Comparison of ENCODE assay signal across 11 cellular contexts in genomic region chr14:91223028-91223783, GRCh38. TPM values are rescaled to one million over a fixed set of nuclear protein-coding genes. Genes with fewer than 3 reads are reported as not detected.
DNase-seq lines count a peak whose midpoint lies in the region; ATAC-seq and TF ChIP-seq lines count a peak whose summit lies in the region.
"Had no signal": no experiment of that assay in that cellular context is flagged by ENCODE, and none has a peak within 500 bp of the region (broad histone marks: within the 10 kb centered on the region; RNA-seq: fewer than 3 reads in every experiment).

No MANE protein-coding gene starts in this region.

- H3K27ac Mint-ChIP-seq in activated CD4-positive, alpha-beta T cell treated with anti-CD3 and anti-CD28 coated beads, Interleukin-2, amount 10 ng/mL, durations not matched to agents 7 days and 5 days: peak overlapping the region; percentile 74

- no peak overlapping the region for H3K4me3 Mint-ChIP-seq in activated CD4-positive, alpha-beta T cell treated with anti-CD3 and anti-CD28 coated beads, Interleukin-2, amount 10 ng/mL, durations not matched to agents 7 days and 5 days
- H3K4me3 Mint-ChIP-seq: CD14-positive monocyte had no signal

- intact Hi-C loops in left cardiac atrium (cut with DNase I): no loop called here
- intact Hi-C loops in upper lobe of right lung (cut with DNase I): no loop called here

- H3K4me1 ChIP-seq in upper lobe of right lung: peaks cover 53% of the 10 kb centered on the region

- CTCF ChIA-PET in activated CD4-positive, alpha-beta T cell treated with anti-CD3 and anti-CD28 coated beads, Interleukin-2, amount 10 ng/mL, durations not matched to agents 7 days and 5 days (lab: Charles Lee): interaction anchor here (1.4 to 1.5 kb wide), 3 partner anchors 22 to 46 kb away, joined by 3 to 5 read pairs (median 3); no protein-coding TSS in a partner anchor

- H3K9me3 Mint-ChIP-seq in activated CD4-positive, alpha-beta T cell treated with anti-CD3 and anti-CD28 coated beads, Interleukin-2, amount 10 ng/mL, durations not matched to agents 7 days and 5 days: peaks cover 15% of the 10 kb centered on the region

- no peaks in the 10 kb centered on the region for H3K9me3 ChIP-seq in upper lobe of right lung
- H3K9me3 ChIP-seq: ovary, SJSA1 had no signal

- peaks cover 92% of the 10 kb centered on the region for H3K36me3 Mint-ChIP-seq in activated CD4-positive, alpha-beta T cell treated with anti-CD3 and anti-CD28 coated beads, Interleukin-2, amount 10 ng/mL, durations not matched to agents 7 days and 5 days (ENCODE audit: low read depth)

- peaks cover 4% of the 10 kb centered on the region for H3K36me3 ChIP-seq in upper lobe of right lung
- H3K36me3 ChIP-seq: ovary, SJSA1 had no signal

- ATAC-seq in left cardiac atrium: peak; percentile 28 to 29
- ATAC-seq in upper lobe of right lung: no peak
- no peak for ATAC-seq in GM21515 (IDR thresholded peaks at IDR 0.05; ENCODE audit: unreplicated experiment)

- peak; percentile 55 for DNase-seq in stimulated activated CD4-positive, alpha-beta T cell treated with anti-CD3 and anti-CD28 coated beads, Interleukin-1b, Interleukin-23, amount 100 ng/mL, for 48 hours
- no peak for DNase-seq in stimulated activated CD4-positive, alpha-beta T cell treated with anti-CD3 and anti-CD28 coated beads, Interleukin-2, amount 100 ng/mL, for 48 hours
- no peak for DNase-seq in activated CD4-positive, alpha-beta T cell treated with anti-CD3 and anti-CD28 coated beads, Interleukin-2, amount 10 ng/mL, durations not matched to agents 7 days and 5 days
- no peak for DNase-seq in left cardiac atrium
- DNase-seq in upper lobe of right lung: no peak
- DNase-seq in HuH-7.5 (ENCODE audit: low spot score): no peak
- no peak for DNase-seq in NCI-H1105 treated with DMSO at 0.1 percent for 48 hours (lab: John Stamatoyannopoulos, UW)
- DNase-seq: ovary had no signal

- TF ChIP-seq CTCF in upper lobe of right lung (IDR thresholded peaks at IDR 0.05): no peak

- no peaks in the 10 kb centered on the region for H3K27me3 ChIP-seq in upper lobe of right lung
- H3K27me3 ChIP-seq: ovary, SJSA1 had no signal

- peaks cover 70% of the 10 kb centered on the region for H3K4me1 Mint-ChIP-seq in activated CD4-positive, alpha-beta T cell treated with anti-CD3 and anti-CD28 coated beads, Interleukin-2, amount 10 ng/mL, durations not matched to agents 7 days and 5 days

- POLR2A ChIA-PET in activated CD4-positive, alpha-beta T cell treated with anti-CD3 and anti-CD28 coated beads, Interleukin-2, amount 10 ng/mL, durations not matched to agents 7 days and 5 days (lab: Charles Lee): no interaction called here

- no peak overlapping the region for H3K4me3 ChIP-seq in upper lobe of right lung
- H3K4me3 ChIP-seq: ovary, SJSA1 had no signal

- peak overlapping the region; percentile 58 for H3K27ac ChIP-seq in upper lobe of right lung
- H3K27ac ChIP-seq: ovary, SJSA1 had no signal

- no peaks in the 10 kb centered on the region for H3K27me3 Mint-ChIP-seq in activated CD4-positive, alpha-beta T cell treated with anti-CD3 and anti-CD28 coated beads, Interleukin-2, amount 10 ng/mL, durations not matched to agents 7 days and 5 days

RNA-seq across cellular contexts. Expression of gene GPR68, which starts 21.3 kb away (rescaled TPM):
- total RNA-seq in activated CD4-positive, alpha-beta T cell treated with anti-CD3 and anti-CD28 coated beads, Interleukin-2, amount 10 ng/mL, durations not matched to agents 7 days and 5 days: 10 to 100 TPM; 32.7 to 33.0 TPM
- 1 to 10 TPM in 1 of 2 donors, under 1 TPM in 1; 0.94 to 1.8 TPM for total RNA-seq in left cardiac atrium
- total RNA-seq in upper lobe of right lung: 6.3 TPM
- total RNA-seq: SJSA1 had no signal

Comparison
In these comparisons a context has a peak if more than half of its experiments do, and no peak if none do; other contexts are left out.
1. ATAC-seq: peak in left cardiac atrium (2 of 2); none in upper lobe of right lung (single experiment) and GM21515 (single experiment).